ENCODE assay signal across 8 cellular contexts in genomic region chr22:50314455-50315288, GRCh38. TPM values are rescaled to one million over a fixed set of nuclear protein-coding genes. Genes with fewer than 3 reads are reported as not detected.
DNase-seq lines count a peak whose midpoint lies in the region; ATAC-seq and TF ChIP-seq lines count a peak whose summit lies in the region.

No MANE protein-coding gene starts in this region.

- ATAC-seq in Right ventricle myocardium superior (ENCODE audit: poor library complexity) (peak; percentile 60), HG03342 (IDR thresholded peaks at IDR 0.05; ENCODE audit: unreplicated experiment) (peak; percentile 69)

- no peak for TF ChIP-seq CTCF in coronary artery (IDR thresholded peaks at IDR 0.05)

- DNase-seq in Right ventricle myocardium superior = peak; percentile 81
- DNase-seq in cardiac septum (ENCODE audit: low spot score) = no peak
- peak; percentile 81 for DNase-seq in UCSD-AML1 (lab: John Stamatoyannopoulos, UW; ENCODE audit: unreplicated experiment)
- DNase-seq in coronary artery (ENCODE audit: low spot score) = no peak
- peak; percentile 56 to 66 (median 66) for DNase-seq in stimulated activated CD4-positive, alpha-beta T cell treated with anti-CD3 and anti-CD28 coated beads, Interleukin-12 subunit alpha, Interleukin-12 subunit beta, amount 100 ng/mL, for 48 hours (ENCODE audit: low read depth in 2 of 3, low spot score in 1 of 3)
- DNase-seq in hypothalamus (lab: John Stamatoyannopoulos, UW) = no peak
- DNase-seq in NCI-H2196 (lab: John Stamatoyannopoulos, UW; ENCODE audit: unreplicated experiment) = no peak

- no peak overlapping the region for H3K27ac ChIP-seq in coronary artery

- intact Hi-C loops in Right ventricle myocardium superior (cut with DNase I) = no loop called here
- intact Hi-C loops in cardiac septum (cut with DNase I) = no loop called here

- peak overlapping the region; percentile 40 for H3K4me3 ChIP-seq in coronary artery

RNA-seq across cellular contexts. Expression of gene PLXNB2, which starts 7.2 kb away (rescaled TPM):
- total RNA-seq in Right ventricle myocardium superior (68.3 TPM), cardiac septum (85.7 TPM)

RNA-seq across cellular contexts. Expression of gene DENND6B, which starts 12.1 kb away (rescaled TPM):
- 1.1 TPM for total RNA-seq in Right ventricle myocardium superior
- total RNA-seq in cardiac septum = 2.8 TPM

RNA-seq across cellular contexts. Expression of gene PPP6R2, which starts 28.5 kb away (rescaled TPM):
- 40.4 TPM for total RNA-seq in Right ventricle myocardium superior
- total RNA-seq in cardiac septum = 37.1 TPM

RNA-seq across cellular contexts. Expression of gene MAPK11, which starts 44.5 kb away (rescaled TPM):
- total RNA-seq in Right ventricle myocardium superior = 8.5 TPM
- total RNA-seq in cardiac septum = 11.7 TPM

RNA-seq across cellular contexts. Expression of gene MAPK12, which starts 53.2 kb away (rescaled TPM):
- total RNA-seq in Right ventricle myocardium superior (13.2 TPM), cardiac septum (32.5 TPM)

Comparison
In these comparisons a context has a peak if more than half of its experiments do, and no peak if none do; other contexts are left out.
1. DNase-seq: peak in Right ventricle myocardium superior (single experiment), UCSD-AML1 (single experiment) and stimulated activated CD4-positive, alpha-beta T cell treated with anti-CD3 and anti-CD28 coated beads, Interleukin-12 subunit alpha, Interleukin-12 subunit beta, amount 100 ng/mL, for 48 hours (3 of 3); none in cardiac septum (single experiment), coronary artery (single experiment), hypothalamus (0 of 51) and NCI-H2196 (single experiment).